In genomic region chr12:86137936-86138335, GRCh38 we compare ENCODE assay signal across 14 cellular contexts.
A peak's percentile ranks its signal among the peaks of the same experiment; 100 is the strongest.
DNase-seq lines count a peak whose midpoint lies in the region; ATAC-seq and TF ChIP-seq lines count a peak whose summit lies in the region.
"Had no signal": no experiment of that assay in that cellular context is flagged by ENCODE, and none has a peak within 500 bp of the region (broad histone marks: within the 10 kb centered on the region; RNA-seq: fewer than 3 reads in every experiment).

No MANE protein-coding gene starts in this region.

- CTCF ChIA-PET in HCT116 (lab: Charles Lee): no interaction called here

- POLR2A ChIA-PET in HCT116 (lab: Charles Lee): no interaction called here

- DNase-seq in HCT116 (ENCODE audit: low read depth, low spot score) (peak; percentile 16), adipocyte (ENCODE audit: low read depth) (peak; percentile 44), fibroblast of pulmonary artery (ENCODE audit: low read depth) (peak; percentile 82), stromal cell of bone marrow (ENCODE audit: low read depth) (peak; percentile 58), NCI-H2107 treated with DMSO at 0.1 percent for 48 hours (lab: John Stamatoyannopoulos, UW; ENCODE audit: unreplicated experiment) (no peak), NOMO-1 treated with dmso at 0.1 percent for 144 hours (lab: John Stamatoyannopoulos, UW; ENCODE audit: unreplicated experiment) (no peak), Kasumi-1 (lab: John Stamatoyannopoulos, UW) (no peak)
- DNase-seq: activated CD8-positive, alpha-beta T cell treated with anti-CD3 and anti-CD28 coated beads for 36 hours; activated naive CD4-positive, alpha-beta T cell; CD8-positive, alpha-beta memory T cell; gastrocnemius medialis; kidney; stomach had no signal

- intact Hi-C loops in HCT116 (cut with micrococcal nuclease): no loop called here

- no peak for TF ChIP-seq POLR2A in HCT116 (IDR thresholded peaks at IDR 0.05; ENCODE audit: borderline replicate concordance, extremely low read depth, insufficient read depth, insufficient read length)

- no peak for TF ChIP-seq RAD21 in HCT116 (IDR thresholded peaks at IDR 0.05; ENCODE audit: low read depth)

- no peaks in the 10 kb centered on the region for H3K79me2 ChIP-seq in HCT116 (ENCODE audit: insufficient read depth, low read length)

- RAD21 ChIA-PET in HCT116 (lab: Charles Lee; ENCODE audit: low non-redundant PET in 1 of 2, low total read pairs in 2 of 2, uncharacterized antibody in 2 of 2, unreplicated experiment in 2 of 2): no interaction called here

- no peak for ATAC-seq in HCT116
- ATAC-seq: activated CD8-positive, alpha-beta T cell treated with anti-CD3 and anti-CD28 coated beads for 36 hours; gastrocnemius medialis had no signal

- H3K9ac ChIP-seq in HCT116 (ENCODE audit: low read length) (no peak overlapping the region), adipocyte (ENCODE audit: low read length) (no peak overlapping the region)

- no peaks in the 10 kb centered on the region for H4K20me1 ChIP-seq in HCT116 (ENCODE audit: insufficient read depth)

- H3K4me2 ChIP-seq in HCT116 (ENCODE audit: low read length): peak overlapping the region; percentile 45

- TF ChIP-seq CTCF in HCT116 (IDR thresholded peaks at IDR 0.05 in 2 of 3, conservative IDR thresholded peaks at IDR 0.05 in 1 of 3; ENCODE audit: borderline replicate concordance in 1 of 3, insufficient read depth in 1 of 3, low read depth in 2 of 3, low read length in 2 of 3) (no peak), fibroblast of pulmonary artery (IDR thresholded peaks at IDR 0.05; ENCODE audit: low read length, missing control alignments) (no peak)

- peaks cover 0 to 9% of the 10 kb centered on the region in 2 experiments; a peak in 2 of 4 replicates for H3K4me1 ChIP-seq in HCT116 (ENCODE audit: control insufficient read depth in 1 of 2, insufficient read depth in 2 of 2, low read length in 2 of 2)
- peaks cover 29% of the 10 kb centered on the region for H3K4me1 ChIP-seq in adipocyte (ENCODE audit: control insufficient read depth, insufficient read depth, low read length)
- H3K4me1 ChIP-seq: gastrocnemius medialis, right atrium auricular region, stomach had no signal

- H3K27me3 ChIP-seq in HCT116 (ENCODE audit: insufficient read depth, low read length) (no peaks in the 10 kb centered on the region), adipocyte (replicated peaks; ENCODE audit: control insufficient read depth, insufficient read depth, low read length) (no peaks in the 10 kb centered on the region)
- H3K27me3 ChIP-seq: gastrocnemius medialis, right atrium auricular region, stomach had no signal

- no peaks in the 10 kb centered on the region for H3K9me3 ChIP-seq in HCT116 (ENCODE audit: control insufficient read depth in 1 of 2, insufficient read depth in 1 of 2, low read depth in 1 of 2, low read length in 2 of 2)
- H3K9me3 ChIP-seq in adipocyte (ENCODE audit: control insufficient read depth, low read length): no peaks in the 10 kb centered on the region
- H3K9me3 ChIP-seq: gastrocnemius medialis, right atrium auricular region, stomach had no signal

- no peak overlapping the region for H3K4me3 ChIP-seq in HCT116 (replicated peaks in 1 of 2; ENCODE audit: low read depth in 1 of 2, low read length in 2 of 2)
- peak overlapping the region; percentile 49 for H3K4me3 ChIP-seq in adipocyte (ENCODE audit: low read length)
- H3K4me3 ChIP-seq in fibroblast of pulmonary artery (replicated peaks; ENCODE audit: low read depth, low read length): no peak overlapping the region
- H3K4me3 ChIP-seq: gastrocnemius medialis, right atrium auricular region, stomach had no signal

- peak overlapping the region; percentile 80 for H2AFZ ChIP-seq in HCT116 (ENCODE audit: low read depth, low read length, poor library complexity, severe bottlenecking)

- no TSS peak for BruUV-seq in HCT116 (replicated peaks; lab: Mats Ljungman, UMichigan)

- no peaks in the 10 kb centered on the region for H3K36me3 ChIP-seq in HCT116 (ENCODE audit: control insufficient read depth in 1 of 2, insufficient read depth in 2 of 2, low read length in 2 of 2)
- no peaks in the 10 kb centered on the region for H3K36me3 ChIP-seq in adipocyte (ENCODE audit: control insufficient read depth, insufficient read depth, low read length, severe bottlenecking)
- H3K36me3 ChIP-seq: gastrocnemius medialis, right atrium auricular region, stomach had no signal

- no peaks in the 10 kb centered on the region for H3K9me2 ChIP-seq in HCT116 (ENCODE audit: insufficient read depth)

- no peak overlapping the region for H3K27ac ChIP-seq in HCT116 (ENCODE audit: low read depth, low read length)
- H3K27ac ChIP-seq: gastrocnemius medialis, right atrium auricular region, stomach had no signal

TF ChIP-seq in HCT116, 20 proteins besides CTCF, POLR2A, EP300 and RAD21:
- peak; percentile 26; the same call in 1 of the 2 replicates for TF ChIP-seq FOSL1 (IDR thresholded peaks at IDR 0.05; ENCODE audit: low read depth)
- no peak for TF ChIP-seq CEBPB (IDR thresholded peaks at IDR 0.05; ENCODE audit: low read depth)
- peak; percentile 20; the same call in 1 of the 2 replicates for TF ChIP-seq JUND (IDR thresholded peaks at IDR 0.05)

Comparison
In these comparisons a context has a peak if more than half of its experiments do, and no peak if none do; other contexts are left out.
1. DNase-seq: peak in HCT116 (single experiment), adipocyte (single experiment), fibroblast of pulmonary artery (single experiment) and stromal cell of bone marrow (single experiment); none in NCI-H2107 treated with DMSO at 0.1 percent for 48 hours (single experiment), NOMO-1 treated with dmso at 0.1 percent for 144 hours (single experiment) and Kasumi-1 (0 of 2).